In genomic region chr4:6546681-6547447, GRCh38 we compare ENCODE assay signal across 1 cellular context.
A peak's percentile ranks its signal among the peaks of the same experiment; 100 is the strongest.
TF ChIP-seq lines count a peak whose summit lies in the region.

No MANE protein-coding gene starts in this region.

TF ChIP-seq in HepG2, 621 proteins besides CTCF, POLR2A, EP300 and RAD21 (continued from another document and continues in another):
- TF ChIP-seq WIZ (CRISPR knock-in tag; IDR thresholded peaks at IDR 0.05) (peak; percentile 96), HNRNPH1 (optimal IDR thresholded peaks at IDR 0.05; ENCODE audit: low read depth, low read length) (no peak), ZNF44 (CRISPR knock-in tag; IDR thresholded peaks at IDR 0.05) (peak; percentile 54; the same call in 1 of the 2 replicates), ZNF496 (CRISPR knock-in tag; IDR thresholded peaks at IDR 0.05; ENCODE audit: insufficient replicate concordance) (no peak), ZBTB20 (CRISPR knock-in tag; IDR thresholded peaks at IDR 0.05; ENCODE audit: borderline replicate concordance, low read depth) (no peak), ZNF431 (CRISPR knock-in tag; IDR thresholded peaks at IDR 0.05; ENCODE audit: borderline replicate concordance, low read depth) (no peak), NPAS2 (CRISPR knock-in tag; IDR thresholded peaks at IDR 0.05; ENCODE audit: borderline replicate concordance) (no peak), CAMTA2 (CRISPR knock-in tag; IDR thresholded peaks at IDR 0.05; ENCODE audit: borderline replicate concordance) (no peak), JARID2 (CRISPR knock-in tag; IDR thresholded peaks at IDR 0.05; ENCODE audit: insufficient replicate concordance) (peak; percentile 63), ZNF674 (CRISPR knock-in tag; IDR thresholded peaks at IDR 0.05; ENCODE audit: low read depth) (no peak), SNRNP70 (IDR thresholded peaks at IDR 0.05; ENCODE audit: low read depth, low read length) (no peak), CCAR2 (optimal IDR thresholded peaks at IDR 0.05; ENCODE audit: low read depth, low read length) (no peak), PHF5A (CRISPR knock-in tag; IDR thresholded peaks at IDR 0.05; ENCODE audit: low read depth, unreplicated experiment) (no peak), ZNF788 (CRISPR knock-in tag; IDR thresholded peaks at IDR 0.05; ENCODE audit: borderline replicate concordance) (peak; percentile 27; the same call in 1 of the 2 replicates), JUNB (CRISPR knock-in tag; IDR thresholded peaks at IDR 0.05; ENCODE audit: borderline replicate concordance) (peak; percentile 59; the same call in 1 of the 2 replicates), ZBTB7B (CRISPR knock-in tag; IDR thresholded peaks at IDR 0.05) (peak; percentile 74; the same call in 1 of the 2 replicates), HOXA9 (CRISPR knock-in tag; IDR thresholded peaks at IDR 0.05; ENCODE audit: borderline replicate concordance) (no peak), KLF16 (CRISPR knock-in tag; IDR thresholded peaks at IDR 0.05) (peak in 1 of 2 experiments; percentile 95; a peak in 2 of 4 replicates), ZNF772 (CRISPR knock-in tag; IDR thresholded peaks at IDR 0.05) (no peak), U2AF2 (IDR thresholded peaks at IDR 0.05; ENCODE audit: low read depth, low read length) (no peak), ZNF879 (CRISPR knock-in tag; IDR thresholded peaks at IDR 0.05) (no peak), ZNF30 (CRISPR knock-in tag; IDR thresholded peaks at IDR 0.05) (0 out of 2 replicates have a peak, but pooled peaks have one; percentile 38), CEBPB (IDR thresholded peaks at IDR 0.05; ENCODE audit: borderline replicate concordance, low read depth, low read length) (no peak), ZNF598 (CRISPR knock-in tag; IDR thresholded peaks at IDR 0.05; ENCODE audit: borderline replicate concordance) (0 out of 2 replicates have a peak, but pooled peaks have one; percentile 55), PHF8 (CRISPR knock-in tag; IDR thresholded peaks at IDR 0.05) (no peak), SMAD1 (CRISPR knock-in tag; IDR thresholded peaks at IDR 0.05; ENCODE audit: borderline replicate concordance, low read depth) (no peak), ZFP37 (CRISPR knock-in tag; IDR thresholded peaks at IDR 0.05; ENCODE audit: borderline replicate concordance) (peak; percentile 84; the same call in 1 of the 2 replicates), ZSCAN25 (CRISPR knock-in tag; IDR thresholded peaks at IDR 0.05) (peak; percentile 48; the same call in 1 of the 2 replicates), ZNF616 (CRISPR knock-in tag; IDR thresholded peaks at IDR 0.05; ENCODE audit: low read depth) (no peak), USF2 (IDR thresholded peaks at IDR 0.05; ENCODE audit: low read depth, low read length) (no peak), USF2 (CRISPR knock-in tag; IDR thresholded peaks at IDR 0.05; ENCODE audit: borderline replicate concordance) (no peak), HNF4G (IDR thresholded peaks at IDR 0.05; ENCODE audit: borderline replicate concordance, low read depth, low read length) (no peak), HNF4G (CRISPR knock-in tag; IDR thresholded peaks at IDR 0.05; ENCODE audit: borderline replicate concordance, low read depth) (no peak), ZBTB1 (CRISPR knock-in tag; IDR thresholded peaks at IDR 0.05; ENCODE audit: borderline replicate concordance) (no peak), HOXD1 (CRISPR knock-in tag; IDR thresholded peaks at IDR 0.05) (peak; percentile 67; the same call in 1 of the 2 replicates), ZBTB7A (CRISPR knock-in tag; IDR thresholded peaks at IDR 0.05) (peak; percentile 70; the same call in 1 of the 2 replicates), HMGXB3 (CRISPR knock-in tag; IDR thresholded peaks at IDR 0.05; ENCODE audit: borderline replicate concordance) (peak; percentile 63; the same call in 1 of the 2 replicates), CBX2 (IDR thresholded peaks at IDR 0.05; ENCODE audit: low read depth, low read length) (no peak), CBX2 (CRISPR knock-in tag; IDR thresholded peaks at IDR 0.05; ENCODE audit: low read depth) (no peak), KLF15 (CRISPR knock-in tag; IDR thresholded peaks at IDR 0.05; ENCODE audit: borderline replicate concordance) (peak; percentile 85; the same call in 1 of the 2 replicates), MZF1 (CRISPR knock-in tag; IDR thresholded peaks at IDR 0.05; ENCODE audit: borderline replicate concordance) (no peak), ZNF780A (CRISPR knock-in tag; IDR thresholded peaks at IDR 0.05) (no peak), HMGA1 (CRISPR knock-in tag; conservative IDR thresholded peaks at IDR 0.05) (no peak), ZNF569 (CRISPR knock-in tag; IDR thresholded peaks at IDR 0.05; ENCODE audit: borderline replicate concordance) (no peak), ZBTB10 (CRISPR knock-in tag; IDR thresholded peaks at IDR 0.05; ENCODE audit: borderline replicate concordance) (0 out of 2 replicates have a peak, but pooled peaks have one; percentile 71), JUN (CRISPR knock-in tag; IDR thresholded peaks at IDR 0.05) (no peak), MTA1 (CRISPR knock-in tag; IDR thresholded peaks at IDR 0.05; ENCODE audit: borderline replicate concordance) (no peak), NFYB (CRISPR knock-in tag; IDR thresholded peaks at IDR 0.05) (no peak), PAF1 (CRISPR knock-in tag; IDR thresholded peaks at IDR 0.05) (no peak), RFXANK (CRISPR knock-in tag; IDR thresholded peaks at IDR 0.05) (peak; percentile 32; the same call in 1 of the 2 replicates)
- TF ChIP-seq, protein P1, sequence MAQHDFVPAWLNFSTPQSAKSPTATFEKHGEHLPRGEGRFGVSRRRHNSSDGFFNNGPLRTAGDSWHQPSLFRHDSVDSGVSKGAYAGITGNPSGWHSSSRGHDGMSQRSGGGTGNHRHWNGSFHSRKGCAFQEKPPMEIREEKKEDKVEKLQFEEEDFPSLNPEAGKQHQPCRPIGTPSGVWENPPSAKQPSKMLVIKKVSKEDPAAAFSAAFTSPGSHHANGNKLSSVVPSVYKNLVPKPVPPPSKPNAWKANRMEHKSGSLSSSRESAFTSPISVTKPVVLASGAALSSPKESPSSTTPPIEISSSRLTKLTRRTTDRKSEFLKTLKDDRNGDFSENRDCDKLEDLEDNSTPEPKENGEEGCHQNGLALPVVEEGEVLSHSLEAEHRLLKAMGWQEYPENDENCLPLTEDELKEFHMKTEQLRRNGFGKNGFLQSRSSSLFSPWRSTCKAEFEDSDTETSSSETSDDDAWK (CRISPR knock-in tag; IDR thresholded peaks at IDR 0.05): no peak
- TF ChIP-seq, protein P2, sequence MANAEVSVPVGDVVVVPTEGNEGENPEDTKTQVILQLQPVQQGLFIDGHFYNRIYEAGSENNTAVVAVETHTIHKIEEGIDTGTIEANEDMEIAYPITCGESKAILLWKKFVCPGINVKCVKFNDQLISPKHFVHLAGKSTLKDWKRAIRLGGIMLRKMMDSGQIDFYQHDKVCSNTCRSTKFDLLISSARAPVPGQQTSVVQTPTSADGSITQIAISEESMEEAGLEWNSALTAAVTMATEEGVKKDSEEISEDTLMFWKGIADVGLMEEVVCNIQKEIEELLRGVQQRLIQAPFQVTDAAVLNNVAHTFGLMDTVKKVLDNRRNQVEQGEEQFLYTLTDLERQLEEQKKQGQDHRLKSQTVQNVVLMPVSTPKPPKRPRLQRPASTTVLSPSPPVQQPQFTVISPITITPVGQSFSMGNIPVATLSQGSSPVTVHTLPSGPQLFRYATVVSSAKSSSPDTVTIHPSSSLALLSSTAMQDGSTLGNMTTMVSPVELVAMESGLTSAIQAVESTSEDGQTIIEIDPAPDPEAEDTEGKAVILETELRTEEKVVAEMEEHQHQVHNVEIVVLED (CRISPR knock-in tag; IDR thresholded peaks at IDR 0.05; ENCODE audit: borderline replicate concordance): no peak
- TF ChIP-seq, protein P3, sequence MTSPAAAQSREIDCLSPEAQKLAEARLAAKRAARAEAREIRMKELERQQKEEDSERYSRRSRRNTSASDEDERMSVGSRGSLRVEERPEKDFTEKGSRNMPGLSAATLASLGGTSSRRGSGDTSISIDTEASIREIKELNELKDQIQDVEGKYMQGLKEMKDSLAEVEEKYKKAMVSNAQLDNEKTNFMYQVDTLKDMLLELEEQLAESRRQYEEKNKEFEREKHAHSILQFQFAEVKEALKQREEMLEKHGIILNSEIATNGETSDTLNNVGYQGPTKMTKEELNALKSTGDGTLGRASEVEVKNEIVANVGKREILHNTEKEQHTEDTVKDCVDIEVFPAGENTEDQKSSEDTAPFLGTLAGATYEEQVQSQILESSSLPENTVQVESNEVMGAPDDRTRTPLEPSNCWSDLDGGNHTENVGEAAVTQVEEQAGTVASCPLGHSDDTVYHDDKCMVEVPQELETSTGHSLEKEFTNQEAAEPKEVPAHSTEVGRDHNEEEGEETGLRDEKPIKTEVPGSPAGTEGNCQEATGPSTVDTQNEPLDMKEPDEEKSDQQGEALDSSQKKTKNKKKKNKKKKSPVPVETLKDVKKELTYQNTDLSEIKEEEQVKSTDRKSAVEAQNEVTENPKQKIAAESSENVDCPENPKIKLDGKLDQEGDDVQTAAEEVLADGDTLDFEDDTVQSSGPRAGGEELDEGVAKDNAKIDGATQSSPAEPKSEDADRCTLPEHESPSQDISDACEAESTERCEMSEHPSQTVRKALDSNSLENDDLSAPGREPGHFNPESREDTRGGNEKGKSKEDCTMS (CRISPR knock-in tag; conservative IDR thresholded peaks at IDR 0.05): peak; percentile 90
- TF ChIP-seq, protein P4, sequence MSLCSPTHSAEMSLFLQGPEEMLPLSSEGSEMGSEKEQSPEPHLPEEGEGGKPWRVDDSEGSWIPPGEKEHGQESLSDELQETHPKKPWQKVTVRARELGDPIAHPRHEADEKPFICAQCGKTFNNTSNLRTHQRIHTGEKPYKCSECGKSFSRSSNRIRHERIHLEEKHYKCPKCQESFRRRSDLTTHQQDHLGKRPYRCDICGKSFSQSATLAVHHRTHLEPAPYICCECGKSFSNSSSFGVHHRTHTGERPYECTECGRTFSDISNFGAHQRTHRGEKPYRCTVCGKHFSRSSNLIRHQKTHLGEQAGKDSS (CRISPR knock-in tag; IDR thresholded peaks at IDR 0.05; ENCODE audit: borderline replicate concordance, low read depth): peak; percentile 52; the same call in 1 of the 2 replicates
- TF ChIP-seq, protein P5, sequence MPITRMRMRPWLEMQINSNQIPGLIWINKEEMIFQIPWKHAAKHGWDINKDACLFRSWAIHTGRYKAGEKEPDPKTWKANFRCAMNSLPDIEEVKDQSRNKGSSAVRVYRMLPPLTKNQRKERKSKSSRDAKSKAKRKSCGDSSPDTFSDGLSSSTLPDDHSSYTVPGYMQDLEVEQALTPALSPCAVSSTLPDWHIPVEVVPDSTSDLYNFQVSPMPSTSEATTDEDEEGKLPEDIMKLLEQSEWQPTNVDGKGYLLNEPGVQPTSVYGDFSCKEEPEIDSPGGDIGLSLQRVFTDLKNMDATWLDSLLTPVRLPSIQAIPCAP (CRISPR knock-in tag; IDR thresholded peaks at IDR 0.05; ENCODE audit: low read depth): no peak
